17 cellular contexts compared by ENCODE assay signal in genomic region chr2:134226561-134226960, GRCh38. TPM values are rescaled to one million over a fixed set of nuclear protein-coding genes. Genes with fewer than 3 reads are reported as not detected.
DNase-seq lines count a peak whose midpoint lies in the region; ATAC-seq and TF ChIP-seq lines count a peak whose summit lies in the region.
"Had no signal": no experiment of that assay in that cellular context is flagged by ENCODE, and none has a peak within 500 bp of the region (broad histone marks: within the 10 kb centered on the region; RNA-seq: fewer than 3 reads in every experiment).

No MANE protein-coding gene starts in this region.

- H3K79me2 ChIP-seq in neural progenitor cell (ENCODE audit: low read depth) = peaks cover 9% of the 10 kb centered on the region

- peaks cover 11 to 19% of the 10 kb centered on the region in 2 donors for H3K36me3 Mint-ChIP-seq in activated T-cell treated with anti-CD3 and anti-CD28 coated beads, Interleukin-2, amount 50 U/mL, for 72 hours (ENCODE audit: insufficient read depth in 2 of 2)
- H3K36me3 Mint-ChIP-seq in CD4-positive, alpha-beta memory T cell = peaks cover 6 to 18% of the 10 kb centered on the region in 2 donors
- H3K36me3 Mint-ChIP-seq in T-helper 17 cell (ENCODE audit: low read depth) (peaks cover 5% of the 10 kb centered on the region), neural progenitor cell (peaks cover 7% of the 10 kb centered on the region)

- no peak overlapping the region for H3K9ac ChIP-seq in neural progenitor cell
- H3K9ac ChIP-seq: KMS-11 had no signal

- no peaks in the 10 kb centered on the region for H3K27me3 Mint-ChIP-seq in activated T-cell treated with anti-CD3 and anti-CD28 coated beads, Interleukin-2, amount 50 U/mL, for 72 hours (ENCODE audit: low read depth)
- no peaks in the 10 kb centered on the region for H3K27me3 Mint-ChIP-seq in CD4-positive, alpha-beta memory T cell
- H3K27me3 Mint-ChIP-seq in T-helper 17 cell (no peaks in the 10 kb centered on the region), neural progenitor cell (ENCODE audit: insufficient read depth, low read depth) (no peaks in the 10 kb centered on the region)

- H4K20me1 ChIP-seq in neural progenitor cell (ENCODE audit: low read depth) = no peaks in the 10 kb centered on the region

- peaks cover 0 to 4% of the 10 kb centered on the region in 2 donors for H3K9me3 ChIP-seq in CD4-positive, alpha-beta memory T cell (ENCODE audit: control insufficient read depth in 1 of 2, low read length in 2 of 2)
- no peaks in the 10 kb centered on the region for H3K9me3 ChIP-seq in T-helper 17 cell (ENCODE audit: control insufficient read depth, low read length, poor library complexity, severe bottlenecking)
- H3K9me3 ChIP-seq in neural progenitor cell (ENCODE audit: low read depth) = no peaks in the 10 kb centered on the region
- no peaks in the 10 kb centered on the region for H3K9me3 ChIP-seq in thyroid gland

- POLR2A ChIA-PET in CD4-positive, alpha-beta memory T cell (lab: Charles Lee; ENCODE audit: partially characterized antibody) = interaction anchor here (0.7 kb wide), 1 partner anchor 16 kb away, joined by 3 read pairs; no protein-coding TSS in a partner anchor

- H3K4me3 Mint-ChIP-seq in activated T-cell treated with anti-CD3 and anti-CD28 coated beads, Interleukin-2, amount 50 U/mL, for 72 hours = no peak overlapping the region
- H3K4me3 Mint-ChIP-seq in CD4-positive, alpha-beta memory T cell = peak overlapping the region in 2 of 8 donors; percentile 15 to 49
- no peak overlapping the region for H3K4me3 Mint-ChIP-seq in T-helper 17 cell
- H3K4me3 Mint-ChIP-seq in neural progenitor cell = no peak overlapping the region

- DNase-seq in activated T-cell treated with anti-CD3 and anti-CD28 coated beads, Interleukin-2, amount 50 U/mL, for 72 hours = no peak
- no peak for DNase-seq in activated T-cell treated with anti-CD3 and anti-CD28 coated beads, Interleukin-2, amount 50 U/mL, for 48 hours
- DNase-seq in CD4-positive, alpha-beta memory T cell = no peak
- DNase-seq in T-helper 17 cell = no peak
- DNase-seq in neural progenitor cell (ENCODE audit: low spot score) = no peak
- no peak for DNase-seq in thyroid gland
- no peak for DNase-seq in KBM-7
- DNase-seq: MV-4-11; NCI-H1436 treated with DMSO at 0.1 percent for 48 hours; NCI-H446; NCI-H524 treated with DMSO at 0.1 percent for 48 hours; NCI-H82; NK-92 treated with Interleukin-12 subunit alpha and Interleukin-12 subunit beta, amount 100 ng/mL, for 24 hours; PC-3; SJCRH30 had no signal

- peak overlapping the region; percentile 26 for H3K27ac Mint-ChIP-seq in activated T-cell treated with anti-CD3 and anti-CD28 coated beads, Interleukin-2, amount 50 U/mL, for 72 hours
- H3K27ac Mint-ChIP-seq in CD4-positive, alpha-beta memory T cell = peak overlapping the region in 5 of 7 donors; percentile 18 to 57 (median 51)
- peak overlapping the region; percentile 43 for H3K27ac Mint-ChIP-seq in T-helper 17 cell
- no peak overlapping the region for H3K27ac Mint-ChIP-seq in neural progenitor cell

- CTCF ChIA-PET in CD4-positive, alpha-beta memory T cell (lab: Charles Lee; ENCODE audit: partially characterized antibody) = interaction anchor here (1.1 to 10.8 kb wide), 6 partner anchors 18 to 185 kb away, joined by 3 to 133 read pairs (median 16); no protein-coding TSS in a partner anchor

- peak overlapping the region; percentile 29 for H3K4me2 ChIP-seq in neural progenitor cell
- H3K4me2 ChIP-seq: KMS-11 had no signal

- WGBS in thyroid gland, 2 donors = 74 to 81% methylated on average over 4 of the region's 4 CpGs

- intact Hi-C loops in CD4-positive, alpha-beta memory T cell (cut with micrococcal nuclease) = no loop called here
- intact Hi-C loops in thyroid gland (cut with DNase I) = no loop called here

- H3K27ac ChIP-seq in CD4-positive, alpha-beta memory T cell (ENCODE audit: low read depth, low read length) = no peak overlapping the region
- H3K27ac ChIP-seq in neural progenitor cell (no peak overlapping the region), thyroid gland (no peak overlapping the region)
- H3K27ac ChIP-seq: KMS-11, SJCRH30 had no signal

- H3K36me3 ChIP-seq in CD4-positive, alpha-beta memory T cell (ENCODE audit: insufficient read depth, low read length) = no peaks in the 10 kb centered on the region
- peaks cover 8% of the 10 kb centered on the region for H3K36me3 ChIP-seq in neural progenitor cell
- H3K36me3 ChIP-seq in thyroid gland = no peaks in the 10 kb centered on the region
- H3K36me3 ChIP-seq: SJCRH30 had no signal

- ATAC-seq in activated T-cell treated with anti-CD3 and anti-CD28 coated beads, Interleukin-2, amount 50 U/mL, for 72 hours (replicated peaks in 1 of 2) = no peak
- ATAC-seq in T-helper 17 cell (no peak), HG03025 (IDR thresholded peaks at IDR 0.05; ENCODE audit: low FRiP score, unreplicated experiment) (no peak)
- ATAC-seq: PC-3 had no signal

- H3K4me1 Mint-ChIP-seq in activated T-cell treated with anti-CD3 and anti-CD28 coated beads, Interleukin-2, amount 50 U/mL, for 72 hours (ENCODE audit: low read depth) = peaks cover 34% of the 10 kb centered on the region
- peaks cover 51 to 80% (median 62%) of the 10 kb centered on the region in 4 donors for H3K4me1 Mint-ChIP-seq in CD4-positive, alpha-beta memory T cell
- H3K4me1 Mint-ChIP-seq in T-helper 17 cell = peaks cover 43% of the 10 kb centered on the region
- peaks cover 3% of the 10 kb centered on the region for H3K4me1 Mint-ChIP-seq in neural progenitor cell

- in situ Hi-C loops in KBM-7 (cut with MboI; ENCODE audit: low pct_unique_long_range_greater_than_20kb, low sequenced_read_pairs) = loop anchor here (25.0 kb wide), 2 partner anchors 186 to 339 kb away; no protein-coding TSS in a partner anchor

- H2AFZ ChIP-seq in neural progenitor cell (replicated peaks) = no peak overlapping the region

- no peaks in the 10 kb centered on the region for H3F3A ChIP-seq in neural progenitor cell (ENCODE audit: low read depth)

- peaks cover 4 to 13% of the 10 kb centered on the region in 2 donors for H3K9me3 Mint-ChIP-seq in activated T-cell treated with anti-CD3 and anti-CD28 coated beads, Interleukin-2, amount 50 U/mL, for 72 hours
- H3K9me3 Mint-ChIP-seq in CD4-positive, alpha-beta memory T cell = peaks cover 0 to 15% (median 12%) of the 10 kb centered on the region in 8 donors
- H3K9me3 Mint-ChIP-seq in neural progenitor cell = peaks cover 30% of the 10 kb centered on the region

- no peak overlapping the region for H3K4me3 ChIP-seq in CD4-positive, alpha-beta memory T cell (ENCODE audit: low read length in 2 of 2)
- H3K4me3 ChIP-seq in neural progenitor cell (no peak overlapping the region), thyroid gland (replicated peaks in 1 of 3) (no peak overlapping the region)
- H3K4me3 ChIP-seq: SJCRH30 had no signal

- H3K27me3 ChIP-seq in CD4-positive, alpha-beta memory T cell (ENCODE audit: insufficient read depth, low read length) = no peaks in the 10 kb centered on the region
- H3K27me3 ChIP-seq in neural progenitor cell (no peaks in the 10 kb centered on the region), thyroid gland (no peaks in the 10 kb centered on the region)
- H3K27me3 ChIP-seq: SJCRH30 had no signal

- TF ChIP-seq CTCF in neural progenitor cell (IDR thresholded peaks at IDR 0.05) = no peak
- no peak for TF ChIP-seq CTCF in thyroid gland (IDR thresholded peaks at IDR 0.05)

- no peak for TF ChIP-seq POLR2A in thyroid gland (IDR thresholded peaks at IDR 0.05)

- H3K4me1 ChIP-seq in CD4-positive, alpha-beta memory T cell (ENCODE audit: insufficient read depth, low read length) = peaks cover 63% of the 10 kb centered on the region
- H3K4me1 ChIP-seq in neural progenitor cell (peaks cover 24% of the 10 kb centered on the region), thyroid gland (no peaks in the 10 kb centered on the region)
- H3K4me1 ChIP-seq: SJCRH30 had no signal

RNA-seq across cellular contexts. Expression of gene MGAT5, which starts 27.3 kb away (rescaled TPM):
- 10 to 100 TPM; 10.9 to 16.2 TPM for total RNA-seq in activated T-cell treated with anti-CD3 and anti-CD28 coated beads, Interleukin-2, amount 50 U/mL, for 72 hours
- 10 to 100 TPM; 78.1 to 81.3 TPM for total RNA-seq in CD4-positive, alpha-beta memory T cell
- 10 to 100 TPM in 1 of 2 donors, 1 to 10 TPM in 1; 4.4 to 17.9 TPM for polyA plus RNA-seq in CD4-positive, alpha-beta memory T cell
- total RNA-seq in T-helper 17 cell (100 to 1,000 TPM; 120 to 127 TPM), neural progenitor cell (ENCODE audit: low replicate concordance) (21.2 and 28.8 TPM in 2 replicates), thyroid gland (10 to 100 TPM; 47.5 to 64.4 (median 50.4) TPM)
